In the genomic region with DNA sequence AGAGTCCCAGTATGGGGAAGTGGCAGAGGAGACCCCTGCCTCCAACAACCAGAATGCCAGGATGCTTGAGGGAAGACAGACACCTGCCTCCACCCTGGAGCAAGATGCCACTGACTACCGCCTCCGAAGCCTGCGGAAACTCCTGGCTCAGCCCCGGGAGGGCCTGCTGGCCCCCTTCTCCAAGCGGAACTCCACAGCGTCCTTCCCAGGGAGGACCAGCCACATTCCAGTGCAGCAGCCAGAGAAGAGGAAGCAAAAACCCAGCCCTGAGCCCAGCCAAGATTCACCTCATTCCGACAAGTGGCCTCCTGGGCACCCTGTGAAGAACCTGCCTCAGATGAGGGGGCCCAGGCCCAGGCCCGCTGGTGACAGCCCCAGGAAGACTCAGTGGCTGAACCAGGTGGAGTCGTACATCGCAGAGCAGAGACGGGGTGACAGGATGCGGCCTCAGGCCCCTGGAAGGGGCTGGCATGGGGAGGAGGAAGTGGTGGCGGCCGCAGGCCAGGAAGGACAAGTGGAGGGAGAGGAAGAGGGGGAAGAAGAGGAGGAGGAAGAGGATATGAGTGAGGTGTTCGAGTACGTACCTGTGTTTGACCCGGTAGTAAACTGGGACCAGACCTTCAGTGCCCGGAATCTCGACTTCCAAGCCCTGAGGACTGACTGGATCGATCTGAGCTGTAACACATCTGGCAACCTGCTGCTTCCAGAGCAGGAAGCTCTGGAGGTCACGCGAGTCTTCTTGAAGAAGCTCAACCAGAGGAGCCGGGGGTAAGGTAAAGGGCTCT, we compare ENCODE assay signal across 1 cellular context.
A peak's percentile ranks its signal among the peaks of the same experiment; 100 is the strongest.
TF ChIP-seq lines count a peak whose summit lies in the region.

No MANE protein-coding gene starts in this region.

TF ChIP-seq in GM12878, 131 proteins besides CTCF, POLR2A, EP300 and RAD21 (continued from another document):
- TF ChIP-seq, protein P1, sequence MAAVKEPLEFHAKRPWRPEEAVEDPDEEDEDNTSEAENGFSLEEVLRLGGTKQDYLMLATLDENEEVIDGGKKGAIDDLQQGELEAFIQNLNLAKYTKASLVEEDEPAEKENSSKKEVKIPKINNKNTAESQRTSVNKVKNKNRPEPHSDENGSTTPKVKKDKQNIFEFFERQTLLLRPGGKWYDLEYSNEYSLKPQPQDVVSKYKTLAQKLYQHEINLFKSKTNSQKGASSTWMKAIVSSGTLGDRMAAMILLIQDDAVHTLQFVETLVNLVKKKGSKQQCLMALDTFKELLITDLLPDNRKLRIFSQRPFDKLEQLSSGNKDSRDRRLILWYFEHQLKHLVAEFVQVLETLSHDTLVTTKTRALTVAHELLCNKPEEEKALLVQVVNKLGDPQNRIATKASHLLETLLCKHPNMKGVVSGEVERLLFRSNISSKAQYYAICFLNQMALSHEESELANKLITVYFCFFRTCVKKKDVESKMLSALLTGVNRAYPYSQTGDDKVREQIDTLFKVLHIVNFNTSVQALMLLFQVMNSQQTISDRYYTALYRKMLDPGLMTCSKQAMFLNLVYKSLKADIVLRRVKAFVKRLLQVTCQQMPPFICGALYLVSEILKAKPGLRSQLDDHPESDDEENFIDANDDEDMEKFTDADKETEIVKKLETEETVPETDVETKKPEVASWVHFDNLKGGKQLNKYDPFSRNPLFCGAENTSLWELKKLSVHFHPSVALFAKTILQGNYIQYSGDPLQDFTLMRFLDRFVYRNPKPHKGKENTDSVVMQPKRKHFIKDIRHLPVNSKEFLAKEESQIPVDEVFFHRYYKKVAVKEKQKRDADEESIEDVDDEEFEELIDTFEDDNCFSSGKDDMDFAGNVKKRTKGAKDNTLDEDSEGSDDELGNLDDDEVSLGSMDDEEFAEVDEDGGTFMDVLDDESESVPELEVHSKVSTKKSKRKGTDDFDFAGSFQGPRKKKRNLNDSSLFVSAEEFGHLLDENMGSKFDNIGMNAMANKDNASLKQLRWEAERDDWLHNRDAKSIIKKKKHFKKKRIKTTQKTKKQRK (IDR thresholded peaks at IDR 0.05; ENCODE audit: low read depth, low read length) = no peak
- TF ChIP-seq RFX5 (IDR thresholded peaks at IDR 0.05; ENCODE audit: low read depth, low read length) (no peak), RUNX3 (IDR thresholded peaks at IDR 0.05; ENCODE audit: low read length) (peak; percentile 51; the same call in 1 of the 2 replicates), EGR1 (IDR thresholded peaks at IDR 0.05; ENCODE audit: borderline replicate concordance in 1 of 2, low read depth in 2 of 2, low read length in 2 of 2) (peak in 1 of 2 experiments; percentile 36; a peak in 1 of 3 replicates), POLR2AphosphoS5 (IDR thresholded peaks at IDR 0.05; ENCODE audit: low read length) (no peak), GABPA (IDR thresholded peaks at IDR 0.05; ENCODE audit: low read depth) (peak; percentile 77), SREBF1 (IDR thresholded peaks at IDR 0.05; ENCODE audit: low read length) (no peak), LARP7 (IDR thresholded peaks at IDR 0.05) (no peak)
